ENCODE assay signal across 25 cellular contexts in the genomic region with DNA sequence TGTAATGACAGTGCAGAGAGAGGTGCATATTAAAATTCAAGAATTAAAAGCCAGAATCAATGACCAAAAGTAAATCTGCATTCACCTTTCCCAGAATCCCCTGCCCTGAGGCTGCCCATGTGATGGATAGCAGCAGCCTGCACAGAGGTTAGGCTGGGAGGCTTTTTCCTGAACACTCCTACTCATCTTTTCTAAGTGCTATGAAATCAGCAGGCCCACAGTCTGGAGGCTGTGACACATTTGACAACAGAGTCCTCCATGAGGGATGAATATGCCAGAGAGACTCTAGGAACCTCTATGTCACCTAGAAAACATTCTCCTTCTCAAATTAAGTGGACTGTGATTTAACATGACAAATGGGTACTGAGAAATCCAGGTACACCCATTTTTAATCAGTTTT.
"Had no signal": no experiment of that assay in that cellular context is flagged by ENCODE, and none has a peak within 500 bp of the region (broad histone marks: within the 10 kb centered on the region; RNA-seq: fewer than 3 reads in every experiment).

No MANE protein-coding gene starts in this region.

- H3K9me3 ChIP-seq: esophagus muscularis mucosa, left ventricle myocardium inferior, neutrophil, ovary, sigmoid colon, thyroid gland, upper lobe of left lung, vagina had no signal

- H3K4me3 ChIP-seq: esophagus muscularis mucosa, left ventricle myocardium inferior, lung, ovary, sigmoid colon, thyroid gland, upper lobe of left lung, vagina had no signal

- H3K4me1 ChIP-seq: foreskin keratinocyte, left ventricle myocardium inferior, sigmoid colon, thyroid gland, upper lobe of left lung, vagina had no signal

- ATAC-seq: activated CD4-positive, alpha-beta T cell treated with anti-CD3 and anti-CD28 coated beads for 36 hours; foreskin keratinocyte; stimulated activated memory B cell treated with anti-CD40 and anti-IgM and Interleukin-4, amounts not matched to agents 10 μg/mL and 1 μg/mL and 100 μg/mL, for 72 hours; stimulated activated naive CD8-positive, alpha-beta T cell treated with anti-CD3 and anti-CD28 coated beads, Interleukin-15, amount 100 ng/mL, for 72 hours had no signal

- H3K36me3 ChIP-seq: esophagus muscularis mucosa, left ventricle myocardium inferior, neutrophil, ovary, sigmoid colon, thyroid gland, upper lobe of left lung, vagina had no signal

- DNase-seq: activated CD4-positive, alpha-beta T cell treated with anti-CD3 and anti-CD28 coated beads for 36 hours; activated CD4-positive, alpha-beta T cell treated with anti-CD3 and anti-CD28 coated beads, Interleukin-2, amount 50 U/mL, for 4 hours; activated CD4-positive, CD25-positive, alpha-beta regulatory T cell; activated CD8-positive, alpha-beta memory T cell treated with anti-CD3 and anti-CD28 coated beads, Interleukin-2, amount 50 U/mL, for 4 hours; activated gamma-delta T cell; activated naive CD4-positive, alpha-beta T cell treated with anti-CD3 and anti-CD28 coated beads, Interleukin-2, amount 10 ng/mL, durations not matched to agents 7 days and 5 days; activated naive CD8-positive, alpha-beta T cell treated with anti-CD3 and anti-CD28 coated beads, Interleukin-2, amount 10 ng/mL, durations not matched to agents 7 days and 5 days; activated T-cell treated with anti-CD3 and anti-CD28 coated beads, Interleukin-2, amount 50 U/mL, for 1 hour; foreskin keratinocyte; kidney glomerular epithelial cell; left ventricle myocardium inferior; ovary; sigmoid colon; small intestine; stimulated activated CD4-positive, alpha-beta T cell treated with anti-CD3 and anti-CD28 coated beads, Interleukin-4, amount 100 ng/mL, for 4 hours; stimulated activated CD8-positive, alpha-beta memory T cell treated with anti-CD3 and anti-CD28 coated beads, Interleukin-4, amount 100 ng/mL, for 48 hours; stimulated activated naive CD8-positive, alpha-beta T cell treated with anti-CD3 and anti-CD28 coated beads, Interleukin-15, amount 100 ng/mL, for 72 hours; T-helper 1 cell; thyroid gland; upper lobe of left lung had no signal

- H3K27ac ChIP-seq: esophagus muscularis mucosa, foreskin keratinocyte, left ventricle myocardium inferior, neutrophil, ovary, sigmoid colon, thyroid gland, upper lobe of left lung, vagina had no signal

- H3K27me3 ChIP-seq: esophagus muscularis mucosa, foreskin keratinocyte, neutrophil, ovary, sigmoid colon, thyroid gland, upper lobe of left lung, vagina had no signal
